Comparison of ENCODE assay signal across 17 cellular contexts in genomic region chr15:83475551-83475950, GRCh38. TPM values are rescaled to one million over a fixed set of nuclear protein-coding genes. Genes with fewer than 3 reads are reported as not detected.
DNase-seq lines count a peak whose midpoint lies in the region; ATAC-seq, FAIRE-seq and TF ChIP-seq lines count a peak whose summit lies in the region.
"Had no signal": no experiment of that assay in that cellular context is flagged by ENCODE, and none has a peak within 500 bp of the region (broad histone marks: within the 10 kb centered on the region; RNA-seq: fewer than 3 reads in every experiment).

No MANE protein-coding gene starts in this region.

- TF ChIP-seq CTCF in epithelial cell of proximal tubule (conservative IDR thresholded peaks at IDR 0.05; ENCODE audit: low read depth, low read length) (no peak), mesothelial cell of epicardium (IDR thresholded peaks at IDR 0.05; ENCODE audit: unreplicated experiment) (no peak)

- H3K9me3 Mint-ChIP-seq in mesothelial cell of epicardium: peaks cover 9% of the 10 kb centered on the region
- no peaks in the 10 kb centered on the region for H3K9me3 Mint-ChIP-seq in activated T-helper 17 cell treated with anti-CD3 and anti-CD28 coated beads, Interleukin-2, amount 50 U/mL, for 72 hours
- H3K9me3 Mint-ChIP-seq: activated T-helper 2 cell treated with anti-CD3 and anti-CD28 coated beads, Interferon-gamma antibody, Interleukin-2, Interleukin-4, amounts not matched to agents 10 μg/mL and 5 μg/mL and 100 μg/mL, durations not matched to agents 14 hours and 24 hours and 36 hours had no signal

- no peak for ATAC-seq in activated T-helper 17 cell treated with anti-CD3 and anti-CD28 coated beads, Interleukin-2, amount 50 U/mL, for 72 hours (replicated peaks)
- ATAC-seq: mucosa of descending colon had no signal

- H3K4me3 ChIP-seq in epithelial cell of proximal tubule (ENCODE audit: low read depth, low read length): no peak overlapping the region
- H3K4me3 ChIP-seq: BLaER1, mucosa of descending colon had no signal

- peaks cover 4% of the 10 kb centered on the region for H3K4me1 Mint-ChIP-seq in mesothelial cell of epicardium
- H3K4me1 Mint-ChIP-seq in activated T-helper 17 cell treated with anti-CD3 and anti-CD28 coated beads, Interleukin-2, amount 50 U/mL, for 72 hours: no peaks in the 10 kb centered on the region

- peak; percentile 26 for DNase-seq in AG20443 (ENCODE audit: low spot score)
- DNase-seq in RCC 7860 (ENCODE audit: low spot score): peak; percentile 42
- peak; percentile 12 for DNase-seq in epithelial cell of proximal tubule (ENCODE audit: low read depth)
- DNase-seq in myocyte (ENCODE audit: low read depth): peak; percentile 5
- DNase-seq in T-helper 1 cell: no peak
- no peak for DNase-seq in NCI-H524 (lab: John Stamatoyannopoulos, UW)
- DNase-seq in mesothelial cell of epicardium (ENCODE audit: low spot score in 2 of 2, unreplicated experiment in 2 of 2): no peak
- DNase-seq: activated CD4-positive, alpha-beta T cell treated with anti-CD3 and anti-CD28 coated beads, Interleukin-2, amount 50 U/mL, for 1 hour; central memory CD4-positive, alpha-beta T cell; mucosa of descending colon; MV-4-11; T-helper 2 cell had no signal

- H3K27me3 Mint-ChIP-seq in mesothelial cell of epicardium (ENCODE audit: low read depth): no peaks in the 10 kb centered on the region
- H3K27me3 Mint-ChIP-seq in activated T-helper 17 cell treated with anti-CD3 and anti-CD28 coated beads, Interleukin-2, amount 50 U/mL, for 72 hours: peaks cover 18% of the 10 kb centered on the region

- H3K27ac Mint-ChIP-seq in mesothelial cell of epicardium: no peak overlapping the region
- no peak overlapping the region for H3K27ac Mint-ChIP-seq in activated T-helper 17 cell treated with anti-CD3 and anti-CD28 coated beads, Interleukin-2, amount 50 U/mL, for 72 hours
- H3K27ac Mint-ChIP-seq: activated T-helper 2 cell treated with anti-CD3 and anti-CD28 coated beads, Interferon-gamma antibody, Interleukin-2, Interleukin-4, amounts not matched to agents 10 μg/mL and 5 μg/mL and 100 μg/mL, durations not matched to agents 14 hours and 24 hours and 36 hours; progenitor cell of endocrine pancreas had no signal

- no peak overlapping the region for H3K4me3 Mint-ChIP-seq in mesothelial cell of epicardium
- H3K4me3 Mint-ChIP-seq in activated T-helper 17 cell treated with anti-CD3 and anti-CD28 coated beads, Interleukin-2, amount 50 U/mL, for 72 hours: no peak overlapping the region

- H3K36me3 Mint-ChIP-seq in mesothelial cell of epicardium: peaks cover 4% of the 10 kb centered on the region
- H3K36me3 Mint-ChIP-seq in activated T-helper 17 cell treated with anti-CD3 and anti-CD28 coated beads, Interleukin-2, amount 50 U/mL, for 72 hours (ENCODE audit: low read depth): no peaks in the 10 kb centered on the region

- FAIRE-seq in RCC 7860 (lab: Jason Lieb, UNC): no peak

RNA-seq across cellular contexts. Expression of gene SH3GL3, which starts 28.4 kb away (rescaled TPM):
- 0.92 and 1.0 TPM in 2 replicates for total RNA-seq in epithelial cell of proximal tubule
- total RNA-seq in myocyte: 0.88 TPM in 1 of 2 replicates, not detected in the other
- 0.11 TPM for polyA plus RNA-seq in myocyte (2012)
- total RNA-seq in mesothelial cell of epicardium: 5.7 to 6.1 TPM (median 6.0 TPM) in 3 replicates
- under 1 TPM in 1 of 2 donors, not detected in 1; 0.74 TPM for total RNA-seq in activated T-helper 17 cell treated with anti-CD3 and anti-CD28 coated beads, Interleukin-2, amount 50 U/mL, for 72 hours
- total RNA-seq: OCI-LY7 had no signal

Comparison
In these comparisons a context has a peak if more than half of its experiments do, and no peak if none do; other contexts are left out.
1. DNase-seq: peak in AG20443 (single experiment), RCC 7860 (single experiment), epithelial cell of proximal tubule (single experiment) and myocyte (single experiment); none in T-helper 1 cell (0 of 5), NCI-H524 (0 of 2) and mesothelial cell of epicardium (0 of 2).